15 cellular contexts compared by ENCODE assay signal in genomic region chr18:23826850-23827620, GRCh38.
A peak's percentile ranks its signal among the peaks of the same experiment; 100 is the strongest.
DNase-seq lines count a peak whose midpoint lies in the region; FAIRE-seq and TF ChIP-seq lines count a peak whose summit lies in the region.
"Had no signal": no experiment of that assay in that cellular context is flagged by ENCODE, and none has a peak within 500 bp of the region (broad histone marks: within the 10 kb centered on the region; RNA-seq: fewer than 3 reads in every experiment).

No MANE protein-coding gene starts in this region.

- H3K27ac ChIP-seq in thymus (ENCODE audit: low read depth) (peak overlapping the region; percentile 55), small intestine (ENCODE audit: low read depth in 1 of 2, low read length in 1 of 2) (no peak overlapping the region)

- no peaks in the 10 kb centered on the region for H3K9me3 Mint-ChIP-seq in T-helper 2 cell treated with Interferon-gamma antibody and Interleukin-4, amounts not matched to agents 5 μg/mL and 100 μg/mL, for 36 hours
- H3K9me3 Mint-ChIP-seq: activated T-cell treated with anti-CD3 and anti-CD28 coated beads, Interleukin-2, amount 50 U/mL, for 24 hours had no signal

- H3K27me3 Mint-ChIP-seq in T-helper 2 cell treated with Interferon-gamma antibody and Interleukin-4, amounts not matched to agents 5 μg/mL and 100 μg/mL, for 36 hours (ENCODE audit: low read depth) = peaks cover 2% of the 10 kb centered on the region
- H3K27me3 Mint-ChIP-seq: activated T-cell treated with anti-CD3 and anti-CD28 coated beads, Interleukin-2, amount 50 U/mL, for 24 hours had no signal

- H3K4me3 Mint-ChIP-seq in T-helper 2 cell treated with Interferon-gamma antibody and Interleukin-4, amounts not matched to agents 5 μg/mL and 100 μg/mL, for 36 hours = no peak overlapping the region
- H3K4me3 Mint-ChIP-seq: activated T-cell treated with anti-CD3 and anti-CD28 coated beads, Interleukin-2, amount 50 U/mL, for 24 hours had no signal

- no peak for DNase-seq in T-helper 2 cell treated with Interferon-gamma antibody and Interleukin-4, amounts not matched to agents 5 μg/mL and 100 μg/mL, for 36 hours (ENCODE audit: low spot score)
- DNase-seq in T-helper 2 cell (no peak), bronchial epithelial cell (ENCODE audit: low read depth) (peak; percentile 72), kidney tubule cell (ENCODE audit: low spot score) (peak; percentile 30), NCI-H1092 (lab: John Stamatoyannopoulos, UW) (no peak), small intestine (no peak), H7 (no peak)
- DNase-seq: activated T-cell treated with anti-CD3 and anti-CD28 coated beads, Interleukin-2, amount 50 U/mL, for 24 hours; DMS153; left colon; NCI-H2171 treated with DMSO at 0.1 percent for 48 hours; stimulated activated naive CD8-positive, alpha-beta T cell treated with anti-CD3 and anti-CD28 coated beads, Interleukin-15, Interleukin-2, amounts not matched to agents 100 U/mL and 50 U/mL, for 24 hours had no signal

- H3K27me3 ChIP-seq in bronchial epithelial cell (ENCODE audit: control insufficient read depth, insufficient read depth, low read length) (no peaks in the 10 kb centered on the region), thymus (ENCODE audit: control insufficient read depth, insufficient read depth) (no peaks in the 10 kb centered on the region), small intestine (ENCODE audit: control insufficient read depth in 2 of 2, insufficient read depth in 2 of 2, low read length in 2 of 2) (no peaks in the 10 kb centered on the region), H7 (ENCODE audit: control insufficient read depth, insufficient read depth, low read length) (no peaks in the 10 kb centered on the region)

- FAIRE-seq in bronchial epithelial cell (lab: Jason Lieb, UNC) (no peak), small intestine (lab: Jason Lieb, UNC) (no peak)
- FAIRE-seq: A204.1, K562 had no signal

- 70% methylated on average over 4 of the region's 4 CpGs for whole genome bisulfite sequencing in thymus
- WGBS in small intestine, 3 donors = 73 to 82% (median 76%) methylated on average over 4 of the region's 4 CpGs

- H3K36me3 ChIP-seq in bronchial epithelial cell (ENCODE audit: control insufficient read depth, insufficient read depth, low read length) (peaks cover under 1% of the 10 kb centered on the region), thymus (ENCODE audit: control insufficient read depth, insufficient read depth) (no peaks in the 10 kb centered on the region), small intestine (ENCODE audit: control insufficient read depth in 2 of 2, insufficient read depth in 2 of 2, low read length in 2 of 2) (no peaks in the 10 kb centered on the region), H7 (replicated peaks; ENCODE audit: control insufficient read depth, insufficient read depth, low read length) (no peaks in the 10 kb centered on the region)

- H3K4me1 ChIP-seq in thymus (ENCODE audit: control insufficient read depth, insufficient read depth, low read length) (peaks cover 5% of the 10 kb centered on the region), small intestine (ENCODE audit: control insufficient read depth in 2 of 2, insufficient read depth in 1 of 2, low read depth in 1 of 2, low read length in 1 of 2) (no peaks in the 10 kb centered on the region)

- H3K4me3 ChIP-seq in bronchial epithelial cell (ENCODE audit: low read depth, low read length) (no peak overlapping the region), thymus (ENCODE audit: low read length) (no peak overlapping the region), small intestine (ENCODE audit: low read depth in 1 of 2, low read length in 2 of 2) (no peak overlapping the region), H7 (ENCODE audit: insufficient read depth, low read depth, low read length) (no peak overlapping the region)
- H3K4me3 ChIP-seq: K562 had no signal

- peak overlapping the region; percentile 29 for H3K27ac Mint-ChIP-seq in T-helper 2 cell treated with Interferon-gamma antibody and Interleukin-4, amounts not matched to agents 5 μg/mL and 100 μg/mL, for 36 hours
- H3K27ac Mint-ChIP-seq: activated T-cell treated with anti-CD3 and anti-CD28 coated beads, Interleukin-2, amount 50 U/mL, for 24 hours had no signal

- H3K4me1 Mint-ChIP-seq in T-helper 2 cell treated with Interferon-gamma antibody and Interleukin-4, amounts not matched to agents 5 μg/mL and 100 μg/mL, for 36 hours (ENCODE audit: low read depth) = peaks cover 41% of the 10 kb centered on the region

- no peaks in the 10 kb centered on the region for H3K36me3 Mint-ChIP-seq in T-helper 2 cell treated with Interferon-gamma antibody and Interleukin-4, amounts not matched to agents 5 μg/mL and 100 μg/mL, for 36 hours (ENCODE audit: low read depth)

- H3K9me3 ChIP-seq in thymus (ENCODE audit: control insufficient read depth) (no peaks in the 10 kb centered on the region), small intestine (ENCODE audit: control insufficient read depth, low read depth) (no peaks in the 10 kb centered on the region)

- TF ChIP-seq CTCF in bronchial epithelial cell (IDR thresholded peaks at IDR 0.05; ENCODE audit: insufficient read depth, low read length, severe bottlenecking) = no peak

Comparison
In these comparisons a context has a peak if more than half of its experiments do, and no peak if none do; other contexts are left out.
1. DNase-seq: peak in bronchial epithelial cell (single experiment) and kidney tubule cell (single experiment); none in T-helper 2 cell treated with Interferon-gamma antibody and Interleukin-4, amounts not matched to agents 5 μg/mL and 100 μg/mL, for 36 hours (single experiment), T-helper 2 cell (0 of 5), NCI-H1092 (single experiment), small intestine (single experiment) and H7 (single experiment).